In genomic region chr3:11643212-11644087, GRCh38 we compare ENCODE assay signal across 1 cellular context.
TF ChIP-seq lines count a peak whose summit lies in the region.

Gene VGLL4 (minus strand): TSS chr3:11643915. CDS start chr3:11643518, 397 bp downstream.

TF ChIP-seq in HepG2, 621 proteins besides CTCF, POLR2A, EP300 and RAD21 (continued from another document and continues in another):
- no peak for TF ChIP-seq FOXP1 (IDR thresholded peaks at IDR 0.05)
- no peak for TF ChIP-seq FOXP1 (CRISPR knock-in tag; IDR thresholded peaks at IDR 0.05)
- TF ChIP-seq NFATC3 (CRISPR knock-in tag; IDR thresholded peaks at IDR 0.05) = no peak
- no peak for TF ChIP-seq MTF2 (CRISPR knock-in tag; IDR thresholded peaks at IDR 0.05; ENCODE audit: borderline replicate concordance)
- peak; percentile 49; the same call in 1 of the 2 replicates for TF ChIP-seq ZNF710 (CRISPR knock-in tag; IDR thresholded peaks at IDR 0.05; ENCODE audit: borderline replicate concordance)
- no peak for TF ChIP-seq ZNF552 (CRISPR knock-in tag; IDR thresholded peaks at IDR 0.05; ENCODE audit: borderline replicate concordance)
- peak; percentile 69 for TF ChIP-seq POLR2AphosphoS5 (IDR thresholded peaks at IDR 0.05; ENCODE audit: low read depth, low read length)
- TF ChIP-seq CENPX (CRISPR knock-in tag; IDR thresholded peaks at IDR 0.05) = no peak
- TF ChIP-seq HIVEP1 (CRISPR knock-in tag; IDR thresholded peaks at IDR 0.05) = no peak
- no peak for TF ChIP-seq HNRNPH1 (optimal IDR thresholded peaks at IDR 0.05; ENCODE audit: low read depth, low read length)
- TF ChIP-seq MEIS1 (CRISPR knock-in tag; IDR thresholded peaks at IDR 0.05; ENCODE audit: borderline replicate concordance) = no peak
- no peak for TF ChIP-seq MED13 (CRISPR knock-in tag; IDR thresholded peaks at IDR 0.05)
- peak; percentile 66 for TF ChIP-seq YEATS4 (CRISPR knock-in tag; IDR thresholded peaks at IDR 0.05; ENCODE audit: borderline replicate concordance)
- no peak for TF ChIP-seq GTF3A (CRISPR knock-in tag; conservative IDR thresholded peaks at IDR 0.05)
- TF ChIP-seq, protein P1, sequence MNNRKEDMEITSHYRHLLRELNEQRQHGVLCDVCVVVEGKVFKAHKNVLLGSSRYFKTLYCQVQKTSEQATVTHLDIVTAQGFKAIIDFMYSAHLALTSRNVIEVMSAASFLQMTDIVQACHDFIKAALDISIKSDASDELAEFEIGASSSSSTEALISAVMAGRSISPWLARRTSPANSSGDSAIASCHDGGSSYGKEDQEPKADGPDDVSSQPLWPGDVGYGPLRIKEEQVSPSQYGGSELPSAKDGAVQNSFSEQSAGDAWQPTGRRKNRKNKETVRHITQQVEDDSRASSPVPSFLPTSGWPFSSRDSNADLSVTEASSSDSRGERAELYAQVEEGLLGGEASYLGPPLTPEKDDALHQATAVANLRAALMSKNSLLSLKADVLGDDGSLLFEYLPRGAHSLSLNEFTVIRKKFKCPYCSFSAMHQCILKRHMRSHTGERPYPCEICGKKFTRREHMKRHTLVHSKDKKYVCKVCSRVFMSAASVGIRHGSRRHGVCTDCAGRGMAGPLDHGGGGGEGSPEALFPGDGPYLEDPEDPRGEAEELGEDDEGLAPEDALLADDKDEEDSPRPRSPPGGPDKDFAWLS (CRISPR knock-in tag; IDR thresholded peaks at IDR 0.05; ENCODE audit: borderline replicate concordance) = no peak
- TF ChIP-seq IKZF1 (IDR thresholded peaks at IDR 0.05) = no peak
- no peak for TF ChIP-seq MZF1 (CRISPR knock-in tag; IDR thresholded peaks at IDR 0.05; ENCODE audit: borderline replicate concordance)
- TF ChIP-seq, protein P2, sequence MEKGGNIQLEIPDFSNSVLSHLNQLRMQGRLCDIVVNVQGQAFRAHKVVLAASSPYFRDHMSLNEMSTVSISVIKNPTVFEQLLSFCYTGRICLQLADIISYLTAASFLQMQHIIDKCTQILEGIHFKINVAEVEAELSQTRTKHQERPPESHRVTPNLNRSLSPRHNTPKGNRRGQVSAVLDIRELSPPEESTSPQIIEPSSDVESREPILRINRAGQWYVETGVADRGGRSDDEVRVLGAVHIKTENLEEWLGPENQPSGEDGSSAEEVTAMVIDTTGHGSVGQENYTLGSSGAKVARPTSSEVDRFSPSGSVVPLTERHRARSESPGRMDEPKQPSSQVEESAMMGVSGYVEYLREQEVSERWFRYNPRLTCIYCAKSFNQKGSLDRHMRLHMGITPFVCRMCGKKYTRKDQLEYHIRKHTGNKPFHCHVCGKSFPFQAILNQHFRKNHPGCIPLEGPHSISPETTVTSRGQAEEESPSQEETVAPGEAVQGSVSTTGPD (CRISPR knock-in tag; IDR thresholded peaks at IDR 0.05) = no peak
- TF ChIP-seq, protein P3, sequence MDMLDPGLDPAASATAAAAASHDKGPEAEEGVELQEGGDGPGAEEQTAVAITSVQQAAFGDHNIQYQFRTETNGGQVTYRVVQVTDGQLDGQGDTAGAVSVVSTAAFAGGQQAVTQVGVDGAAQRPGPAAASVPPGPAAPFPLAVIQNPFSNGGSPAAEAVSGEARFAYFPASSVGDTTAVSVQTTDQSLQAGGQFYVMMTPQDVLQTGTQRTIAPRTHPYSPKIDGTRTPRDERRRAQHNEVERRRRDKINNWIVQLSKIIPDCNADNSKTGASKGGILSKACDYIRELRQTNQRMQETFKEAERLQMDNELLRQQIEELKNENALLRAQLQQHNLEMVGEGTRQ (IDR thresholded peaks at IDR 0.05; ENCODE audit: low read depth, low read length) = no peak
- TF ChIP-seq, protein P3 (CRISPR knock-in tag; IDR thresholded peaks at IDR 0.05; ENCODE audit: borderline replicate concordance) = no peak
- TF ChIP-seq, protein P4, sequence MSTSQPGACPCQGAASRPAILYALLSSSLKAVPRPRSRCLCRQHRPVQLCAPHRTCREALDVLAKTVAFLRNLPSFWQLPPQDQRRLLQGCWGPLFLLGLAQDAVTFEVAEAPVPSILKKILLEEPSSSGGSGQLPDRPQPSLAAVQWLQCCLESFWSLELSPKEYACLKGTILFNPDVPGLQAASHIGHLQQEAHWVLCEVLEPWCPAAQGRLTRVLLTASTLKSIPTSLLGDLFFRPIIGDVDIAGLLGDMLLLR (CRISPR knock-in tag; IDR thresholded peaks at IDR 0.05) = no peak
- no peak for TF ChIP-seq ZNF577 (CRISPR knock-in tag; IDR thresholded peaks at IDR 0.05; ENCODE audit: borderline replicate concordance, low read depth)
- no peak for TF ChIP-seq MIER2 (CRISPR knock-in tag; IDR thresholded peaks at IDR 0.05)
- TF ChIP-seq ZBTB21 (CRISPR knock-in tag; IDR thresholded peaks at IDR 0.05) = no peak
- no peak for TF ChIP-seq SMARCE1 (IDR thresholded peaks at IDR 0.05; ENCODE audit: borderline replicate concordance)
- TF ChIP-seq HMG20B (CRISPR knock-in tag; conservative IDR thresholded peaks at IDR 0.05) = no peak
- no peak for TF ChIP-seq ZBTB7A (CRISPR knock-in tag; IDR thresholded peaks at IDR 0.05)
- TF ChIP-seq ZNF333 (CRISPR knock-in tag; IDR thresholded peaks at IDR 0.05; ENCODE audit: borderline replicate concordance) = no peak
- no peak for TF ChIP-seq MTERF4 (CRISPR knock-in tag; IDR thresholded peaks at IDR 0.05)
- TF ChIP-seq CBX1 (IDR thresholded peaks at IDR 0.05; ENCODE audit: low read depth) = no peak
- TF ChIP-seq ZFP1 (CRISPR knock-in tag; IDR thresholded peaks at IDR 0.05) = no peak
- TF ChIP-seq KDM5A (IDR thresholded peaks at IDR 0.05; ENCODE audit: borderline replicate concordance, low read length) = no peak
- TF ChIP-seq ZBTB49 (CRISPR knock-in tag; IDR thresholded peaks at IDR 0.05; ENCODE audit: borderline replicate concordance) = no peak
- TF ChIP-seq, protein P5, sequence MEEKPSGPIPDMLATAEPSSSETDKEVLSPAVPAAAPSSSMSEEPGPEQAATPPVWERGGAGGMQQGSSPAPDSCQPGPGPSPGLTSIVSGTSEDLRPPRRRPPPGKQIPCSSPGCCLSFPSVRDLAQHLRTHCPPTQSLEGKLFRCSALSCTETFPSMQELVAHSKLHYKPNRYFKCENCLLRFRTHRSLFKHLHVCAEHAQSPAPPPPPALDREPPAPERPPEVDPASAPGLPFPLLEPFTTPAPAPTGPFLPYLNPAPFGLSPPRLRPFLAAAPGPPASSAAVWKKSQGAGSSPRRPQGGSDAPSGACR (CRISPR knock-in tag; IDR thresholded peaks at IDR 0.05) = no peak
- TF ChIP-seq SNRNP70 (IDR thresholded peaks at IDR 0.05; ENCODE audit: low read depth, low read length) = no peak
- peak; percentile 68 for TF ChIP-seq ZNF264 (CRISPR knock-in tag; IDR thresholded peaks at IDR 0.05)
- TF ChIP-seq HMG20A (CRISPR knock-in tag; IDR thresholded peaks at IDR 0.05; ENCODE audit: borderline replicate concordance) = no peak
- TF ChIP-seq SAFB2 (CRISPR knock-in tag; IDR thresholded peaks at IDR 0.05; ENCODE audit: borderline replicate concordance, low read depth) = no peak
- no peak for TF ChIP-seq ESRRA (CRISPR knock-in tag; IDR thresholded peaks at IDR 0.05; ENCODE audit: low read depth)
- TF ChIP-seq, protein P6, sequence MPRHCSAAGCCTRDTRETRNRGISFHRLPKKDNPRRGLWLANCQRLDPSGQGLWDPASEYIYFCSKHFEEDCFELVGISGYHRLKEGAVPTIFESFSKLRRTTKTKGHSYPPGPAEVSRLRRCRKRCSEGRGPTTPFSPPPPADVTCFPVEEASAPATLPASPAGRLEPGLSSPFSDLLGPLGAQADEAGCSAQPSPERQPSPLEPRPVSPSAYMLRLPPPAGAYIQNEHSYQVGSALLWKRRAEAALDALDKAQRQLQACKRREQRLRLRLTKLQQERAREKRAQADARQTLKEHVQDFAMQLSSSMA (CRISPR knock-in tag; IDR thresholded peaks at IDR 0.05) = no peak
- TF ChIP-seq ZKSCAN5 (CRISPR knock-in tag; IDR thresholded peaks at IDR 0.05) = no peak
- TF ChIP-seq KLF12 (CRISPR knock-in tag; IDR thresholded peaks at IDR 0.05; ENCODE audit: borderline replicate concordance) = 0 out of 2 replicates have a peak, but pooled peaks have one; percentile 49
- no peak for TF ChIP-seq FOSL1 (CRISPR knock-in tag; IDR thresholded peaks at IDR 0.05; ENCODE audit: borderline replicate concordance)
- no peak for TF ChIP-seq SP1 (IDR thresholded peaks at IDR 0.05)
- TF ChIP-seq SP1 (CRISPR knock-in tag; IDR thresholded peaks at IDR 0.05) = no peak
- TF ChIP-seq RFX1 (IDR thresholded peaks at IDR 0.05) = no peak
- no peak for TF ChIP-seq RNF2 (conservative IDR thresholded peaks at IDR 0.05; ENCODE audit: low read depth)
- no peak for TF ChIP-seq KDM4B (CRISPR knock-in tag; IDR thresholded peaks at IDR 0.05)
- no peak for TF ChIP-seq TAF15 (IDR thresholded peaks at IDR 0.05; ENCODE audit: low read depth, low read length, poor library complexity, severe bottlenecking)
- TF ChIP-seq TERF1 (CRISPR knock-in tag; IDR thresholded peaks at IDR 0.05) = no peak
- TF ChIP-seq, protein P7, sequence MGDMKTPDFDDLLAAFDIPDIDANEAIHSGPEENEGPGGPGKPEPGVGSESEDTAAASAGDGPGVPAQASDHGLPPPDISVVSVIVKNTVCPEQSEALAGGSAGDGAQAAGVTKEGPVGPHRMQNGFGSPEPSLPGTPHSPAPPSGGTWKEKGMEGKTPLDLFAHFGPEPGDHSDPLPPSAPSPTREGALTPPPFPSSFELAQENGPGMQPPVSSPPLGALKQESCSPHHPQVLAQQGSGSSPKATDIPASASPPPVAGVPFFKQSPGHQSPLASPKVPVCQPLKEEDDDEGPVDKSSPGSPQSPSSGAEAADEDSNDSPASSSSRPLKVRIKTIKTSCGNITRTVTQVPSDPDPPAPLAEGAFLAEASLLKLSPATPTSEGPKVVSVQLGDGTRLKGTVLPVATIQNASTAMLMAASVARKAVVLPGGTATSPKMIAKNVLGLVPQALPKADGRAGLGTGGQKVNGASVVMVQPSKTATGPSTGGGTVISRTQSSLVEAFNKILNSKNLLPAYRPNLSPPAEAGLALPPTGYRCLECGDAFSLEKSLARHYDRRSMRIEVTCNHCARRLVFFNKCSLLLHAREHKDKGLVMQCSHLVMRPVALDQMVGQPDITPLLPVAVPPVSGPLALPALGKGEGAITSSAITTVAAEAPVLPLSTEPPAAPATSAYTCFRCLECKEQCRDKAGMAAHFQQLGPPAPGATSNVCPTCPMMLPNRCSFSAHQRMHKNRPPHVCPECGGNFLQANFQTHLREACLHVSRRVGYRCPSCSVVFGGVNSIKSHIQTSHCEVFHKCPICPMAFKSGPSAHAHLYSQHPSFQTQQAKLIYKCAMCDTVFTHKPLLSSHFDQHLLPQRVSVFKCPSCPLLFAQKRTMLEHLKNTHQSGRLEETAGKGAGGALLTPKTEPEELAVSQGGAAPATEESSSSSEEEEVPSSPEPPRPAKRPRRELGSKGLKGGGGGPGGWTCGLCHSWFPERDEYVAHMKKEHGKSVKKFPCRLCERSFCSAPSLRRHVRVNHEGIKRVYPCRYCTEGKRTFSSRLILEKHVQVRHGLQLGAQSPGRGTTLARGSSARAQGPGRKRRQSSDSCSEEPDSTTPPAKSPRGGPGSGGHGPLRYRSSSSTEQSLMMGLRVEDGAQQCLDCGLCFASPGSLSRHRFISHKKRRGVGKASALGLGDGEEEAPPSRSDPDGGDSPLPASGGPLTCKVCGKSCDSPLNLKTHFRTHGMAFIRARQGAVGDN (CRISPR knock-in tag; IDR thresholded peaks at IDR 0.05) = peak; percentile 97
- no peak for TF ChIP-seq SOX13 (IDR thresholded peaks at IDR 0.05)
- TF ChIP-seq SOX13 (CRISPR knock-in tag; conservative IDR thresholded peaks at IDR 0.05 in 1 of 2, IDR thresholded peaks at IDR 0.05 in 1 of 2) = peak in 1 of 2 experiments; percentile 62; a peak in 1 of 4 replicates
